In genomic region chr14:51290132-51290531, GRCh38 we compare ENCODE assay signal across 11 cellular contexts.
"Had no signal": no experiment of that assay in that cellular context is flagged by ENCODE, and none has a peak within 500 bp of the region (broad histone marks: within the 10 kb centered on the region; RNA-seq: fewer than 3 reads in every experiment).

No MANE protein-coding gene starts in this region.

- H3K9me3 ChIP-seq: HAP-1 had no signal

- H3K4me1 ChIP-seq: HAP-1 had no signal

- H3K9me3 Mint-ChIP-seq: GM23338, H9, HFFc6 had no signal

- H3K4me3 ChIP-seq: GM23248, GM23338, HAP-1 had no signal

- ATAC-seq: GM23338, HCT116 had no signal

- DNase-seq: GM23248, GOT3, H7, H9, HCEC 1CT, HFFc6 had no signal

- H2AFZ ChIP-seq: GM23248, GM23338 had no signal

- H3K27ac ChIP-seq: GM23248 had no signal

- H3K4me3 Mint-ChIP-seq: GM23338, H9, HFFc6 had no signal

- FAIRE-seq: H1, H54 had no signal

- H3K9ac ChIP-seq: GM23248 had no signal

- H3K27ac Mint-ChIP-seq: GM23338, HFFc6 had no signal

- H3K4me2 ChIP-seq: GM23338 had no signal
